Comparison of ENCODE assay signal across 4 cellular contexts in the genomic region with DNA sequence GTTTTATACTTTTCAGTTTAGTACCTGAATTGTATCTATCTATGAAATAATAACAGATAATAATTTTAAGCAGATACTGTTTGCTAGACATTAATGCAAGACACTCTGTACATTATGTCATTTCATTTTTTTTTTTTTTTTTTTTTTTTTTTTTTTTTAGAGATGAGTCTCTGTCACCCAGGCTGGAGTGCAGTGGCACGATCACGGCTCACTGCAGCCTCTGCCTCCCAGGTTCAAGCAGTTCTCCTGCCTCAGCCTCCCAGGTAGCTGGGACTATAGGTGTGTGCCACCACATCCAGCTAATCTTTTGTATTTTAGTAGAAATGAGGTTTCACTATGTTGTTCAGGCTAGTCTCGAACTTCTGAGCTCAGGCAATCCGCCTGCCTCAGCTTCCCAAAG. TPM values are rescaled to one million over a fixed set of nuclear protein-coding genes. Genes with fewer than 3 reads are reported as not detected.
"Had no signal": no experiment of that assay in that cellular context is flagged by ENCODE, and none has a peak within 500 bp of the region (broad histone marks: within the 10 kb centered on the region; RNA-seq: fewer than 3 reads in every experiment).

No MANE protein-coding gene starts in this region.

RNA-seq across cellular contexts. Expression of a gene that starts 44.8 kb away (rescaled TPM):
- total RNA-seq: activated B cell treated with CpG ODN at 0.5 μM for 24 hours; activated CD4-positive, alpha-beta T cell treated with anti-CD3 and anti-CD28 coated beads, Interleukin-2, amount 10 ng/mL, durations not matched to agents 24 days and 14 days; activated CD8-positive, alpha-beta memory T cell treated with anti-CD3 and anti-CD28 coated beads, Interleukin-2, amount 10 ng/mL, durations not matched to agents 7 days and 5 days; activated T-helper 1 cell treated with anti-CD3 and anti-CD28 coated beads, Interleukin-12 subunit alpha, Interleukin-12 subunit beta, Interleukin-2, Interleukin-4 antibody, amounts not matched to agents 30 ng/mL and 10 ng/mL and 1 ng/mL, durations not matched to agents 14 hours and 24 hours and 36 hours had no signal
